Comparison of ENCODE assay signal across 15 cellular contexts in genomic region chr2:100650151-100650550, GRCh38.
"Had no signal": no experiment of that assay in that cellular context is flagged by ENCODE, and none has a peak within 500 bp of the region (broad histone marks: within the 10 kb centered on the region; RNA-seq: fewer than 3 reads in every experiment).

No MANE protein-coding gene starts in this region.

- H3K4me3 Mint-ChIP-seq: dendritic cell treated with granulocyte-macrophage colony-stimulating factor and Interleukin-4, amounts not matched to agents 40 ng/mL and 50 ng/mL, for 4 days had no signal

- H3K27ac Mint-ChIP-seq: dendritic cell treated with granulocyte-macrophage colony-stimulating factor and Interleukin-4, amounts not matched to agents 40 ng/mL and 50 ng/mL, for 4 days had no signal

- H3K36me3 ChIP-seq: brain microvascular endothelial cell, left lung, pancreas, thoracic aorta had no signal

- H3K9me3 ChIP-seq: pancreas, thoracic aorta had no signal

- H3K27ac ChIP-seq: brain microvascular endothelial cell, foreskin keratinocyte, left lung, pancreas, thoracic aorta had no signal

- ATAC-seq: activated naive CD4-positive, alpha-beta T cell treated with anti-CD3 and anti-CD28 coated beads, Interleukin-2, amount 50 U/mL, for 72 hours; foreskin keratinocyte; left lung; pancreas had no signal

- DNase-seq: activated CD4-positive, CD25-positive, alpha-beta regulatory T cell; anterior cingulate cortex; brain microvascular endothelial cell; effector memory CD4-positive, alpha-beta T cell; foreskin keratinocyte; glutamatergic neuron; hypothalamus; kidney; left lung; mammary epithelial cell; pancreas; stimulated activated CD4-positive, alpha-beta T cell treated with anti-CD3 and anti-CD28 coated beads, Interleukin-1b, Interleukin-23, amount 100 ng/mL, for 48 hours had no signal
